Comparison of ENCODE assay signal across 9 cellular contexts in the genomic region with DNA sequence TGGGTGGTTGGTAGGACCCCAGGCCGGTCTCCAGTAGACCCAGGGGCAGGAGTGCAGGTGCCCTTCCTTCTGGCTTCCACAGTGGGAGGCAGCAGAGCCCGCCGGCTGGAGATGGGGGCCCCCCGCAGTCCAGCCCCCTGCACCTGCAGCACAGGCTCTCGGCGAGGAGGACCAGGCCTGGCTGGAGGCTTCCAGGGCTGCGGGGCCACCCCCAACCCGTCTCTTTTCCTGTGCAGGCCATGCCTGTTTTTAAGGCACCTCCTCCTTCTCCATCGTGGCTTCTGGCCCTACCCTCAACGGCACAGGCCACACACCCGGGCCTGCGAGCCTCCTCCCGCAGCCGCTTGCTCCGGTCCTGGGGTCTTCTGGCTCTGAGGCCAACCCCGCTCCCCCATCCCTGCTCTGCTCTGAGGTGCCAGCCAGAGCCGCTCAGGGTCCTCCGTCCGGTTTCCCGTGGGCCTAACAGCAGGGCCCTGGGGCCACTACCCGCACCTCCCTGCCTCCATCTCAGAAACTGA.
"Had no signal": no experiment of that assay in that cellular context is flagged by ENCODE, and none has a peak within 500 bp of the region (broad histone marks: within the 10 kb centered on the region; RNA-seq: fewer than 3 reads in every experiment).

No MANE protein-coding gene starts in this region.

- H3K4me1 ChIP-seq: HAP-1 had no signal

- H3K36me3 ChIP-seq: HAP-1 had no signal

- H3K4me3 Mint-ChIP-seq: HFFc6 had no signal

- H3K27ac Mint-ChIP-seq: HFFc6 had no signal

- FAIRE-seq: HTR-8/SVneo, K562 had no signal

- ATAC-seq: HCT116, K562 had no signal

- H3K4me3 ChIP-seq: HAP-1, K562 had no signal

- H3K9me3 ChIP-seq: HAP-1 had no signal

- DNase-seq: GOT3, H7, HFFc6, IMR-90, KG1 had no signal
